In the genomic region with DNA sequence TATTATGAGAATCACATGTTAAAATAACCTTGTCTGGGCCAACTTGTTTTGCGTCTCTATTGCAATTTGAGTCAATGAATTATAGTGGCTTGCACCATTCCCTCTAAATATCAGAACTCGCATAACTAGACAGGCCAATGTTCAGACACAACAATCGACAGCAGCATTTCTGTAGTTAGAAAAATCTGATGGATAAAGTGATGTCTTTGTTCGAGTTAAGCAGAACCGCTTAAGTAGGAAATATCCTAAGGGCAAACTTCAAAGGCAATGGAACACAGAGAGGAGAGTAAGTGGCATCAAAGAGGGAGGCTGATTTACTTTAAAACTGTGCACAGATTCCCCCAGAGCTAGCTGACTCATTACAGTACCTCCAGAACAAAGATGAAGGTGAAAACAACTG, we compare ENCODE assay signal across 35 cellular contexts.
"Had no signal": no experiment of that assay in that cellular context is flagged by ENCODE, and none has a peak within 500 bp of the region (broad histone marks: within the 10 kb centered on the region; RNA-seq: fewer than 3 reads in every experiment).

No MANE protein-coding gene starts in this region.

- H3K9me3 Mint-ChIP-seq: activated B cell treated with CpG ODN at 0.5 μM for 24 hours; activated CD4-positive, alpha-beta memory T cell treated with anti-CD3 and anti-CD28 coated beads for 36 hours; activated CD4-positive, alpha-beta T cell treated with anti-CD3 and anti-CD28 coated beads, Interleukin-2, amount 10 ng/mL, durations not matched to agents 24 days and 14 days; activated CD8-positive, alpha-beta T cell treated with anti-CD3 and anti-CD28 coated beads for 36 hours; activated naive CD8-positive, alpha-beta T cell treated with anti-CD3 and anti-CD28 coated beads for 36 hours; activated T-helper 1 cell treated with anti-CD3 and anti-CD28 coated beads, Interleukin-12 subunit alpha, Interleukin-12 subunit beta, Interleukin-2, Interleukin-4 antibody, amounts not matched to agents 30 ng/mL and 10 ng/mL and 1 ng/mL, durations not matched to agents 14 hours and 24 hours and 36 hours; T-helper 1 cell treated with Interleukin-12 subunit alpha and Interleukin-12 subunit beta and Interleukin-4 antibody, amounts not matched to agents 30 μg/mL and 1 μg/mL, for 36 hours; T-helper 2 cell treated with Interferon-gamma antibody and Interleukin-4, amounts not matched to agents 5 μg/mL and 100 μg/mL, for 36 hours had no signal

- H3K4me3 ChIP-seq: adrenal gland, body of pancreas, breast epithelium had no signal

- DNase-seq: activated B cell treated with CpG ODN at 0.5 μM for 24 hours; activated CD4-positive, alpha-beta memory T cell treated with anti-CD3 and anti-CD28 coated beads for 36 hours; activated CD4-positive, alpha-beta T cell treated with anti-CD3 and anti-CD28 coated beads for 4 hours; activated CD4-positive, alpha-beta T cell treated with anti-CD3 and anti-CD28 coated beads, Interleukin-2, amount 50 U/mL, for 1 hour; activated CD4-positive, alpha-beta T cell treated with anti-CD3 and anti-CD28 coated beads, Interleukin-2, amount 50 U/mL, for 4 hours; activated CD4-positive, CD25-positive, alpha-beta regulatory T cell treated with anti-CD3 and anti-CD28 coated beads, Interleukin-2, amount 50 U/mL, for 72 hours; activated CD8-positive, alpha-beta memory T cell treated with anti-CD3 and anti-CD28 coated beads, Interleukin-2, amount 50 U/mL, for 4 hours; activated CD8-positive, alpha-beta T cell treated with anti-CD3 and anti-CD28 coated beads for 36 hours; activated effector memory CD4-positive, alpha-beta T cell treated with anti-CD3 and anti-CD28 coated beads, Interleukin-2, amount 50 U/mL, for 16 hours; activated gamma-delta T cell treated with Interleukin-2 at 50 U/mL for 16 hours; activated naive CD4-positive, alpha-beta T cell; activated naive CD4-positive, alpha-beta T cell treated with anti-CD3 and anti-CD28 coated beads for 36 hours; activated naive CD4-positive, alpha-beta T cell treated with anti-CD3 and anti-CD28 coated beads, Interleukin-2, amount 50 U/mL, for 16 hours; activated naive CD8-positive, alpha-beta T cell treated with anti-CD3 and anti-CD28 coated beads for 36 hours; activated T-cell treated with anti-CD3 and anti-CD28 coated beads for 4 hours; activated T-cell treated with anti-CD3 and anti-CD28 coated beads, Interleukin-2, amount 50 U/mL, for 1 hour; activated T-cell treated with anti-CD3 and anti-CD28 coated beads, Interleukin-2, amount 50 U/mL, for 4 hours; activated T-cell treated with anti-CD3 and anti-CD28 coated beads, Interleukin-2, amount 50 U/mL, for 72 hours; adrenal gland; amniotic stem cell; aorta; body of pancreas; brain microvascular endothelial cell; central memory CD4-positive, alpha-beta T cell; T-helper 1 cell; T-helper 2 cell; T-helper 9 cell had no signal

- H3K4me1 Mint-ChIP-seq: activated B cell treated with CpG ODN at 0.5 μM for 24 hours; activated CD4-positive, alpha-beta T cell treated with anti-CD3 and anti-CD28 coated beads, Interleukin-2, amount 10 ng/mL, durations not matched to agents 24 days and 14 days; activated naive CD8-positive, alpha-beta T cell treated with anti-CD3 and anti-CD28 coated beads for 36 hours; activated T-helper 17 cell treated with anti-CD3 and anti-CD28 coated beads, Interleukin-2, amount 50 U/mL, for 72 hours had no signal

- H3K27me3 Mint-ChIP-seq: activated B cell treated with CpG ODN at 0.5 μM for 24 hours; activated CD4-positive, alpha-beta T cell treated with anti-CD3 and anti-CD28 coated beads, Interleukin-2, amount 10 ng/mL, durations not matched to agents 24 days and 14 days had no signal

- H3K27ac Mint-ChIP-seq: activated B cell treated with CpG ODN at 0.5 μM for 24 hours; activated CD4-positive, alpha-beta memory T cell treated with anti-CD3 and anti-CD28 coated beads for 36 hours; activated CD4-positive, alpha-beta T cell treated with anti-CD3 and anti-CD28 coated beads, Interleukin-2, amount 10 ng/mL, durations not matched to agents 24 days and 14 days; activated CD8-positive, alpha-beta T cell treated with anti-CD3 and anti-CD28 coated beads for 36 hours; activated naive CD4-positive, alpha-beta T cell treated with anti-CD3 and anti-CD28 coated beads for 36 hours; activated naive CD4-positive, alpha-beta T cell treated with anti-CD3 and anti-CD28 coated beads, Interleukin-2, amount 50 U/mL, for 72 hours; activated naive CD8-positive, alpha-beta T cell treated with anti-CD3 and anti-CD28 coated beads for 36 hours; activated T-cell treated with anti-CD3 and anti-CD28 coated beads, Interleukin-2, amount 50 U/mL, for 72 hours; activated T-helper 1 cell treated with anti-CD3 and anti-CD28 coated beads, Interleukin-12 subunit alpha, Interleukin-12 subunit beta, Interleukin-2, Interleukin-4 antibody, amounts not matched to agents 30 ng/mL and 10 ng/mL and 1 ng/mL, durations not matched to agents 14 hours and 24 hours and 36 hours; activated T-helper 17 cell treated with anti-CD3 and anti-CD28 coated beads, Interleukin-2, amount 50 U/mL, for 72 hours; T-helper 1 cell treated with Interleukin-12 subunit alpha and Interleukin-12 subunit beta and Interleukin-4 antibody, amounts not matched to agents 30 μg/mL and 1 μg/mL, for 36 hours; T-helper 2 cell treated with Interferon-gamma antibody and Interleukin-4, amounts not matched to agents 5 μg/mL and 100 μg/mL, for 36 hours had no signal

- ATAC-seq: activated CD8-positive, alpha-beta T cell treated with anti-CD3 and anti-CD28 coated beads for 36 hours; activated naive CD4-positive, alpha-beta T cell treated with anti-CD3 and anti-CD28 coated beads, Interleukin-2, amount 50 U/mL, for 72 hours; activated T-cell treated with anti-CD3 and anti-CD28 coated beads, Interleukin-2, amount 50 U/mL, for 4 hours; activated T-cell treated with anti-CD3 and anti-CD28 coated beads, Interleukin-2, amount 50 U/mL, for 72 hours; activated T-helper 17 cell treated with anti-CD3 and anti-CD28 coated beads, Interleukin-2, amount 50 U/mL, for 72 hours; body of pancreas had no signal

- H3K27ac ChIP-seq: adrenal gland, body of pancreas, brain microvascular endothelial cell, breast epithelium, VCaP had no signal

- H3K4me3 Mint-ChIP-seq: activated B cell treated with CpG ODN at 0.5 μM for 24 hours; activated CD4-positive, alpha-beta memory T cell treated with anti-CD3 and anti-CD28 coated beads for 36 hours; activated CD4-positive, alpha-beta T cell treated with anti-CD3 and anti-CD28 coated beads, Interleukin-2, amount 10 ng/mL, durations not matched to agents 24 days and 14 days; activated CD8-positive, alpha-beta T cell treated with anti-CD3 and anti-CD28 coated beads for 36 hours; activated naive CD4-positive, alpha-beta T cell treated with anti-CD3 and anti-CD28 coated beads for 36 hours; activated naive CD8-positive, alpha-beta T cell treated with anti-CD3 and anti-CD28 coated beads for 36 hours; activated T-cell treated with anti-CD3 and anti-CD28 coated beads, Interleukin-2, amount 50 U/mL, for 4 hours; activated T-cell treated with anti-CD3 and anti-CD28 coated beads, Interleukin-2, amount 50 U/mL, for 72 hours; activated T-helper 1 cell treated with anti-CD3 and anti-CD28 coated beads, Interleukin-12 subunit alpha, Interleukin-12 subunit beta, Interleukin-2, Interleukin-4 antibody, amounts not matched to agents 30 ng/mL and 10 ng/mL and 1 ng/mL, durations not matched to agents 14 hours and 24 hours and 36 hours; activated T-helper 17 cell treated with anti-CD3 and anti-CD28 coated beads, Interleukin-2, amount 50 U/mL, for 72 hours; T-helper 1 cell treated with Interleukin-12 subunit alpha and Interleukin-12 subunit beta and Interleukin-4 antibody, amounts not matched to agents 30 μg/mL and 1 μg/mL, for 36 hours; T-helper 2 cell treated with Interferon-gamma antibody and Interleukin-4, amounts not matched to agents 5 μg/mL and 100 μg/mL, for 36 hours had no signal

- H3K36me3 Mint-ChIP-seq: activated CD4-positive, alpha-beta memory T cell treated with anti-CD3 and anti-CD28 coated beads for 36 hours; activated naive CD4-positive, alpha-beta T cell treated with anti-CD3 and anti-CD28 coated beads, Interleukin-2, amount 50 U/mL, for 72 hours; activated naive CD8-positive, alpha-beta T cell treated with anti-CD3 and anti-CD28 coated beads for 36 hours had no signal

- H3K36me3 ChIP-seq: adrenal gland, brain microvascular endothelial cell, breast epithelium had no signal

- H3K9me3 ChIP-seq: adrenal gland, body of pancreas, breast epithelium had no signal

- H3K27me3 ChIP-seq: adrenal gland, body of pancreas, brain microvascular endothelial cell, breast epithelium had no signal

- H3K4me1 ChIP-seq: adrenal gland, body of pancreas, breast epithelium had no signal
